9 cellular contexts compared by ENCODE assay signal in the genomic region with DNA sequence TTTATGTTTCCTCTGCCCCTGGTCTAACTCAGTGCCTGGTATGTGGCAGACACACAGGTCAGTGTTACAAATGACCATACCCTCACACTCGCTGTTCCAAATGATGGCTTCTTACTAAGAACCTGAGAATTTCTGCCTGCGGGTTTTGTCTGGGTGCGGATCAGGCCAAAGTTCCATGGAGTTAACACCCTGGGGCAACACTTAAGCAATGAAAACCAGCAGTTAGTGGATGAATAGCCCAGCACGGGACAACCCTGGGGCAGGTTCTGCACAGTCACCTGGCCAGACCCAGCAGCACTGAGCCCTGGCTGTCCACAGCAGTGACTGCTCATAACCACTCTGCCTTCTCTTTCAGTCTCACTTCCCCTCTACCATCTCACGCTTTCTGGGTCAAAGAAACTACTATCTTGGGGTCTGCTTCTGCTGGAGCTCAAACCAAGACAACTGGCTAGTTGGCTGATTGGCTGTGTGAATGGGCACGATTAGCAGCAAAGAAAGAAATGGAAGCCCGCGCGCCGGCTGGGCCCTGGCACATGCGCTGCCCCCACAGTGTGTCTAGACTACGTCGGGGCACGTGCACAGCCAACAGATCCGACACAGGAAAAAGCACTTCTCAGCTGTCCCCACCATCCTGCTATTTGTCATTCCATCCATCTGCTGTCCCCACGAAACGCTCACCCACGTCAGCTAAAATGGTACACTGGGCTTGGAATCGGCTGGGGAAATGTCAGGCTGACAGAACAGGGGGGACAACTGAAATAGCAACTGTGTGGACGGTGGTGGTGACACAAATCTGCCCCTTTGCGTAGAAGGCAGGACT. TPM values are rescaled to one million over a fixed set of nuclear protein-coding genes. Genes with fewer than 3 reads are reported as not detected.
DNase-seq lines count a peak whose midpoint lies in the region; ATAC-seq and TF ChIP-seq lines count a peak whose summit lies in the region.
"Had no signal": no experiment of that assay in that cellular context is flagged by ENCODE, and none has a peak within 500 bp of the region (broad histone marks: within the 10 kb centered on the region; RNA-seq: fewer than 3 reads in every experiment).

No MANE protein-coding gene starts in this region.

- H3K4me3 ChIP-seq in Caco-2 (ENCODE audit: low read depth, low read length) = no peak overlapping the region
- no peak overlapping the region for H3K4me3 ChIP-seq in brain microvascular endothelial cell (ENCODE audit: low read depth, low read length)

- H3K9me3 ChIP-seq in Caco-2 = no peaks in the 10 kb centered on the region

- H3K9me3 Mint-ChIP-seq in Caco-2 (ENCODE audit: unreplicated experiment) = no peaks in the 10 kb centered on the region

- peaks cover 6% of the 10 kb centered on the region for H3K36me3 Mint-ChIP-seq in Caco-2 (ENCODE audit: insufficient read depth, unreplicated experiment)

- ATAC-seq in GM19438 (IDR thresholded peaks at IDR 0.05; ENCODE audit: low read depth, unreplicated experiment) = peak; percentile 96
- ATAC-seq in HG03103 (IDR thresholded peaks at IDR 0.05; ENCODE audit: low read depth, unreplicated experiment) = peak; percentile 94

- no peaks in the 10 kb centered on the region for H3K27me3 ChIP-seq in Caco-2 (replicated peaks; ENCODE audit: control insufficient read depth, insufficient read depth, low read length)
- H3K27me3 ChIP-seq in brain microvascular endothelial cell (replicated peaks) = no peaks in the 10 kb centered on the region

- POLR2A ChIA-PET in Caco-2 (lab: Charles Lee) = no interaction called here

- no peak overlapping the region for H3K4me3 Mint-ChIP-seq in Caco-2 (ENCODE audit: unreplicated experiment)

- H3K27ac ChIP-seq in brain microvascular endothelial cell = no peak overlapping the region
- H3K27ac ChIP-seq: KMS-11 had no signal

- TF ChIP-seq CTCF in Caco-2 (IDR thresholded peaks at IDR 0.05; ENCODE audit: insufficient read depth in 1 of 2, low read depth in 1 of 2, low read length in 1 of 2, severe bottlenecking in 1 of 2, unreplicated experiment in 1 of 2) (no peak), brain microvascular endothelial cell (IDR thresholded peaks at IDR 0.05; ENCODE audit: low read depth, low read length, missing control alignments) (no peak)

- CTCF ChIA-PET in Caco-2 (lab: Charles Lee) = no interaction called here

- H3K36me3 ChIP-seq in Caco-2 (ENCODE audit: control insufficient read depth, insufficient read depth, low read length) = no peaks in the 10 kb centered on the region; the same call in 1 of the 2 replicates
- H3K36me3 ChIP-seq in brain microvascular endothelial cell (replicated peaks) = no peaks in the 10 kb centered on the region

- DNase-seq in Caco-2 (peak; percentile 21 to 72), ecto neural progenitor cell (ENCODE audit: low spot score) (peak; percentile 52), T-helper 1 cell (no peak), brain microvascular endothelial cell (no peak), AML-193 (lab: John Stamatoyannopoulos, UW) (no peak)
- no peak for DNase-seq in central memory CD4-positive, alpha-beta T cell

- no peaks in the 10 kb centered on the region for H3K27me3 Mint-ChIP-seq in Caco-2 (ENCODE audit: insufficient read depth, unreplicated experiment)

- no peak overlapping the region for H3K27ac Mint-ChIP-seq in Caco-2 (ENCODE audit: unreplicated experiment)

- peaks cover 50% of the 10 kb centered on the region for H3K4me1 ChIP-seq in Caco-2

- H3K4me1 Mint-ChIP-seq in Caco-2 (ENCODE audit: low read depth, unreplicated experiment) = peaks cover 19% of the 10 kb centered on the region

- in situ Hi-C loops in brain microvascular endothelial cell (cut with HindIII; ENCODE audit: low pct_ligation_motif_present, low sequenced_read_pairs) = no loop called here

- no TSS peak for BruUV-seq in Caco-2 (replicated peaks; lab: Mats Ljungman, UMichigan)

- intact Hi-C loops in Caco-2 (cut with micrococcal nuclease; ENCODE audit: unreplicated experiment) = no loop called here

RNA-seq across cellular contexts. Expression of a gene that starts 36.6 kb away (rescaled TPM):
- 44.3 and 50.5 TPM in 2 replicates for total RNA-seq in Caco-2 (2022)

RNA-seq across cellular contexts. Expression of a gene that starts 36.8 kb away (rescaled TPM):
- 275 and 299 TPM in 2 replicates for total RNA-seq in Caco-2 (2022)

RNA-seq across cellular contexts. Expression of a gene that starts 52.3 kb away (rescaled TPM):
- total RNA-seq in Caco-2 (2022) = 8.8 and 11.5 TPM in 2 replicates

Comparison
In these comparisons a context has a peak if more than half of its experiments do, and no peak if none do; other contexts are left out.
1. DNase-seq: peak in Caco-2 (2 of 2) and ecto neural progenitor cell (single experiment); none in T-helper 1 cell (0 of 5), central memory CD4-positive, alpha-beta T cell (single experiment), brain microvascular endothelial cell (single experiment) and AML-193 (0 of 2).